In genomic region chr4:188016754-188017153, GRCh38 we compare ENCODE assay signal across 1 cellular context.
TF ChIP-seq lines count a peak whose summit lies in the region.

No MANE protein-coding gene starts in this region.

TF ChIP-seq in GM23338, 12 proteins besides CTCF, POLR2A, EP300 and RAD21 (continued from another document):
- TF ChIP-seq ZNF462 (CRISPR knock-in tag; IDR thresholded peaks at IDR 0.05) (no peak), STAT1 (IDR thresholded peaks at IDR 0.05; ENCODE audit: unreplicated experiment) (no peak), ZNF331 (CRISPR knock-in tag; IDR thresholded peaks at IDR 0.05; ENCODE audit: low read depth) (no peak), ZNF114 (CRISPR knock-in tag; IDR thresholded peaks at IDR 0.05) (no peak), NANOG (IDR thresholded peaks at IDR 0.05; ENCODE audit: borderline replicate concordance) (no peak), EZH2phosphoT487 (IDR thresholded peaks at IDR 0.05; ENCODE audit: unreplicated experiment) (no peak)
TF ChIP-seq in GM23338: peak in this region for 0.
